2 cellular contexts compared by ENCODE assay signal in genomic region chr9:129874261-129875101, GRCh38.
TF ChIP-seq lines count a peak whose summit lies in the region.

No MANE protein-coding gene starts in this region.

TF ChIP-seq in IMR-90, 13 proteins besides CTCF, POLR2A, EP300 and RAD21:
- TF ChIP-seq MXI1 (IDR thresholded peaks at IDR 0.05; ENCODE audit: borderline replicate concordance, low read depth, low read length) (no peak), NFE2L2 (IDR thresholded peaks at IDR 0.05; ENCODE audit: low read depth, low read length) (no peak), RFX5 (IDR thresholded peaks at IDR 0.05; ENCODE audit: low read depth, low read length) (no peak), MAZ (IDR thresholded peaks at IDR 0.05; ENCODE audit: borderline replicate concordance, low read depth, low read length) (no peak), BHLHE40 (IDR thresholded peaks at IDR 0.05; ENCODE audit: low read depth, low read length) (no peak), FOS (IDR thresholded peaks at IDR 0.05; ENCODE audit: low read depth, low read length) (no peak), SMC3 (IDR thresholded peaks at IDR 0.05; ENCODE audit: low read depth, low read length) (no peak), CEBPB (IDR thresholded peaks at IDR 0.05; ENCODE audit: low read depth, low read length) (no peak), CHD1 (IDR thresholded peaks at IDR 0.05; ENCODE audit: low read depth, low read length) (no peak), MAFK (IDR thresholded peaks at IDR 0.05; ENCODE audit: low read depth, low read length) (no peak)
- TF ChIP-seq, protein P1, sequence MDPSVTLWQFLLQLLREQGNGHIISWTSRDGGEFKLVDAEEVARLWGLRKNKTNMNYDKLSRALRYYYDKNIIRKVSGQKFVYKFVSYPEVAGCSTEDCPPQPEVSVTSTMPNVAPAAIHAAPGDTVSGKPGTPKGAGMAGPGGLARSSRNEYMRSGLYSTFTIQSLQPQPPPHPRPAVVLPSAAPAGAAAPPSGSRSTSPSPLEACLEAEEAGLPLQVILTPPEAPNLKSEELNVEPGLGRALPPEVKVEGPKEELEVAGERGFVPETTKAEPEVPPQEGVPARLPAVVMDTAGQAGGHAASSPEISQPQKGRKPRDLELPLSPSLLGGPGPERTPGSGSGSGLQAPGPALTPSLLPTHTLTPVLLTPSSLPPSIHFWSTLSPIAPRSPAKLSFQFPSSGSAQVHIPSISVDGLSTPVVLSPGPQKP (IDR thresholded peaks at IDR 0.05; ENCODE audit: borderline replicate concordance, low read depth, low read length), result no peak
- TF ChIP-seq, protein P2, sequence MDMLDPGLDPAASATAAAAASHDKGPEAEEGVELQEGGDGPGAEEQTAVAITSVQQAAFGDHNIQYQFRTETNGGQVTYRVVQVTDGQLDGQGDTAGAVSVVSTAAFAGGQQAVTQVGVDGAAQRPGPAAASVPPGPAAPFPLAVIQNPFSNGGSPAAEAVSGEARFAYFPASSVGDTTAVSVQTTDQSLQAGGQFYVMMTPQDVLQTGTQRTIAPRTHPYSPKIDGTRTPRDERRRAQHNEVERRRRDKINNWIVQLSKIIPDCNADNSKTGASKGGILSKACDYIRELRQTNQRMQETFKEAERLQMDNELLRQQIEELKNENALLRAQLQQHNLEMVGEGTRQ (IDR thresholded peaks at IDR 0.05; ENCODE audit: low read depth, low read length), result no peak

TF ChIP-seq in SK-N-SH treated with all-trans-retinoic acid at 6 μM for 48 hours, 23 proteins besides CTCF, POLR2A, EP300 and RAD21:
- TF ChIP-seq ZNF70 (CRISPR knock-in tag; IDR thresholded peaks at IDR 0.05) (no peak), POU6F1 (CRISPR knock-in tag; IDR thresholded peaks at IDR 0.05; ENCODE audit: borderline replicate concordance, low read depth) (no peak), ARNTL (CRISPR knock-in tag; IDR thresholded peaks at IDR 0.05; ENCODE audit: borderline replicate concordance, low read depth) (no peak), TCF4 (CRISPR knock-in tag; IDR thresholded peaks at IDR 0.05; ENCODE audit: borderline replicate concordance) (no peak), ZFP30 (CRISPR knock-in tag; IDR thresholded peaks at IDR 0.05) (no peak), CREB5 (CRISPR knock-in tag; IDR thresholded peaks at IDR 0.05; ENCODE audit: low read depth) (no peak), ZNF565 (CRISPR knock-in tag; conservative IDR thresholded peaks at IDR 0.05; ENCODE audit: low read depth) (no peak)
- TF ChIP-seq, protein P3, sequence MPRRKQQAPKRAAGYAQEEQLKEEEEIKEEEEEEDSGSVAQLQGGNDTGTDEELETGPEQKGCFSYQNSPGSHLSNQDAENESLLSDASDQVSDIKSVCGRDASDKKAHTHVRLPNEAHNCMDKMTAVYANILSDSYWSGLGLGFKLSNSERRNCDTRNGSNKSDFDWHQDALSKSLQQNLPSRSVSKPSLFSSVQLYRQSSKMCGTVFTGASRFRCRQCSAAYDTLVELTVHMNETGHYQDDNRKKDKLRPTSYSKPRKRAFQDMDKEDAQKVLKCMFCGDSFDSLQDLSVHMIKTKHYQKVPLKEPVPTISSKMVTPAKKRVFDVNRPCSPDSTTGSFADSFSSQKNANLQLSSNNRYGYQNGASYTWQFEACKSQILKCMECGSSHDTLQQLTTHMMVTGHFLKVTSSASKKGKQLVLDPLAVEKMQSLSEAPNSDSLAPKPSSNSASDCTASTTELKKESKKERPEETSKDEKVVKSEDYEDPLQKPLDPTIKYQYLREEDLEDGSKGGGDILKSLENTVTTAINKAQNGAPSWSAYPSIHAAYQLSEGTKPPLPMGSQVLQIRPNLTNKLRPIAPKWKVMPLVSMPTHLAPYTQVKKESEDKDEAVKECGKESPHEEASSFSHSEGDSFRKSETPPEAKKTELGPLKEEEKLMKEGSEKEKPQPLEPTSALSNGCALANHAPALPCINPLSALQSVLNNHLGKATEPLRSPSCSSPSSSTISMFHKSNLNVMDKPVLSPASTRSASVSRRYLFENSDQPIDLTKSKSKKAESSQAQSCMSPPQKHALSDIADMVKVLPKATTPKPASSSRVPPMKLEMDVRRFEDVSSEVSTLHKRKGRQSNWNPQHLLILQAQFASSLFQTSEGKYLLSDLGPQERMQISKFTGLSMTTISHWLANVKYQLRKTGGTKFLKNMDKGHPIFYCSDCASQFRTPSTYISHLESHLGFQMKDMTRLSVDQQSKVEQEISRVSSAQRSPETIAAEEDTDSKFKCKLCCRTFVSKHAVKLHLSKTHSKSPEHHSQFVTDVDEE (CRISPR knock-in tag; IDR thresholded peaks at IDR 0.05), result no peak
- TF ChIP-seq, protein P4, sequence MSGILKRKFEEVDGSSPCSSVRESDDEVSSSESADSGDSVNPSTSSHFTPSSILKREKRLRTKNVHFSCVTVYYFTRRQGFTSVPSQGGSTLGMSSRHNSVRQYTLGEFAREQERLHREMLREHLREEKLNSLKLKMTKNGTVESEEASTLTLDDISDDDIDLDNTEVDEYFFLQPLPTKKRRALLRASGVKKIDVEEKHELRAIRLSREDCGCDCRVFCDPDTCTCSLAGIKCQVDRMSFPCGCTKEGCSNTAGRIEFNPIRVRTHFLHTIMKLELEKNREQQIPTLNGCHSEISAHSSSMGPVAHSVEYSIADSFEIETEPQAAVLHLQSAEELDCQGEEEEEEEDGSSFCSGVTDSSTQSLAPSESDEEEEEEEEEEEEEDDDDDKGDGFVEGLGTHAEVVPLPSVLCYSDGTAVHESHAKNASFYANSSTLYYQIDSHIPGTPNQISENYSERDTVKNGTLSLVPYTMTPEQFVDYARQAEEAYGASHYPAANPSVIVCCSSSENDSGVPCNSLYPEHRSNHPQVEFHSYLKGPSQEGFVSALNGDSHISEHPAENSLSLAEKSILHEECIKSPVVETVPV (CRISPR knock-in tag; IDR thresholded peaks at IDR 0.05), result no peak
